23 cellular contexts compared by ENCODE assay signal in genomic region chr14:52354257-52354656, GRCh38. TPM values are rescaled to one million over a fixed set of nuclear protein-coding genes. Genes with fewer than 3 reads are reported as not detected.
DNase-seq lines count a peak whose midpoint lies in the region; ATAC-seq and TF ChIP-seq lines count a peak whose summit lies in the region.
"Had no signal": no experiment of that assay in that cellular context is flagged by ENCODE, and none has a peak within 500 bp of the region (broad histone marks: within the 10 kb centered on the region; RNA-seq: fewer than 3 reads in every experiment).

No MANE protein-coding gene starts in this region.

- H3K9me3 Mint-ChIP-seq in activated CD4-positive, alpha-beta T cell treated with anti-CD3 and anti-CD28 coated beads, Interleukin-2, amount 10 ng/mL, durations not matched to agents 24 days and 14 days: peaks cover 6% of the 10 kb centered on the region
- no peaks in the 10 kb centered on the region for H3K9me3 Mint-ChIP-seq in chondrocyte (ENCODE audit: low read depth)
- H3K9me3 Mint-ChIP-seq: activated T-cell treated with anti-CD3 and anti-CD28 coated beads, Interleukin-2, amount 50 U/mL, for 72 hours; endodermal cell had no signal

- H3K4me3 ChIP-seq in osteoblast (ENCODE audit: insufficient read depth, low read length): no peak overlapping the region
- H3K4me3 ChIP-seq: adrenal gland, SK-N-MC had no signal

- no peaks in the 10 kb centered on the region for H4K20me1 ChIP-seq in osteoblast (ENCODE audit: insufficient read depth, low read length)

- TF ChIP-seq CTCF in chondrocyte (IDR thresholded peaks at IDR 0.05) (no peak), osteoblast (IDR thresholded peaks at IDR 0.05; ENCODE audit: extremely low read depth, low read depth, low read length) (no peak)

- intact Hi-C loops in activated CD4-positive, alpha-beta T cell treated with anti-CD3 and anti-CD28 coated beads, Interleukin-2, amount 10 ng/mL, durations not matched to agents 24 days and 14 days (cut with micrococcal nuclease): no loop called here

- ATAC-seq in GM21825 (IDR thresholded peaks at IDR 0.05; ENCODE audit: unreplicated experiment): no peak
- ATAC-seq: activated T-cell treated with anti-CD3 and anti-CD28 coated beads, Interleukin-2, amount 50 U/mL, for 72 hours; left colon; stimulated activated naive CD8-positive, alpha-beta T cell treated with anti-CD3 and anti-CD28 coated beads, Interleukin-15, Interleukin-2, amounts not matched to agents 100 U/mL and 50 U/mL, for 24 hours had no signal

- H3K36me3 Mint-ChIP-seq in activated CD4-positive, alpha-beta T cell treated with anti-CD3 and anti-CD28 coated beads, Interleukin-2, amount 10 ng/mL, durations not matched to agents 24 days and 14 days (ENCODE audit: low read depth): peaks cover 19% of the 10 kb centered on the region
- no peaks in the 10 kb centered on the region for H3K36me3 Mint-ChIP-seq in chondrocyte (ENCODE audit: low read depth)

- no peaks in the 10 kb centered on the region for H3K36me3 ChIP-seq in osteoblast (ENCODE audit: insufficient read depth, low read length)
- H3K36me3 ChIP-seq: adrenal gland had no signal

- H3K27me3 ChIP-seq in osteoblast (ENCODE audit: insufficient read depth, low read length): no peaks in the 10 kb centered on the region
- H3K27me3 ChIP-seq: adrenal gland had no signal

- H3K4me3 Mint-ChIP-seq in activated CD4-positive, alpha-beta T cell treated with anti-CD3 and anti-CD28 coated beads, Interleukin-2, amount 10 ng/mL, durations not matched to agents 24 days and 14 days: no peak overlapping the region
- no peak overlapping the region for H3K4me3 Mint-ChIP-seq in chondrocyte (ENCODE audit: unreplicated experiment)
- H3K4me3 Mint-ChIP-seq: activated T-cell treated with anti-CD3 and anti-CD28 coated beads, Interleukin-2, amount 50 U/mL, for 72 hours; endodermal cell had no signal

- peak overlapping the region; percentile 96 for H3K27ac ChIP-seq in osteoblast (ENCODE audit: low read depth, low read length)
- no peak overlapping the region for H3K27ac ChIP-seq in caudate nucleus (ENCODE audit: low read depth, low read length)
- H3K27ac ChIP-seq: C4-2B, SK-N-MC had no signal

- peak overlapping the region; percentile 88 for H3K4me2 ChIP-seq in osteoblast (ENCODE audit: insufficient read depth, low read length)

- peak overlapping the region; percentile 69 for H3K27ac Mint-ChIP-seq in activated CD4-positive, alpha-beta T cell treated with anti-CD3 and anti-CD28 coated beads, Interleukin-2, amount 10 ng/mL, durations not matched to agents 24 days and 14 days
- H3K27ac Mint-ChIP-seq in chondrocyte (ENCODE audit: unreplicated experiment): peak overlapping the region; percentile 95
- H3K27ac Mint-ChIP-seq: activated T-cell treated with anti-CD3 and anti-CD28 coated beads, Interleukin-2, amount 50 U/mL, for 72 hours; endodermal cell had no signal

- H3K4me1 Mint-ChIP-seq in activated CD4-positive, alpha-beta T cell treated with anti-CD3 and anti-CD28 coated beads, Interleukin-2, amount 10 ng/mL, durations not matched to agents 24 days and 14 days: peaks cover 57% of the 10 kb centered on the region
- peaks cover 56% of the 10 kb centered on the region for H3K4me1 Mint-ChIP-seq in chondrocyte (ENCODE audit: low read depth)

- H3K79me2 ChIP-seq in osteoblast (ENCODE audit: insufficient read depth, low read length): no peaks in the 10 kb centered on the region

- no peaks in the 10 kb centered on the region for H3K27me3 Mint-ChIP-seq in activated CD4-positive, alpha-beta T cell treated with anti-CD3 and anti-CD28 coated beads, Interleukin-2, amount 10 ng/mL, durations not matched to agents 24 days and 14 days
- H3K27me3 Mint-ChIP-seq in chondrocyte (ENCODE audit: low read depth): no peaks in the 10 kb centered on the region

- H2AFZ ChIP-seq in osteoblast (ENCODE audit: low read length): no peak overlapping the region

- no peak for DNase-seq in activated CD4-positive, alpha-beta T cell treated with anti-CD3 and anti-CD28 coated beads, Interleukin-2, amount 10 ng/mL, durations not matched to agents 24 days and 14 days
- DNase-seq in activated CD4-positive, alpha-beta T cell treated with anti-CD3 and anti-CD28 coated beads, Interleukin-2, amount 50 U/mL, for 4 hours: no peak
- DNase-seq in LHCN-M2 (ENCODE audit: low read depth): peak; percentile 64
- DNase-seq in chondrocyte (ENCODE audit: low spot score): no peak
- no peak for DNase-seq in osteoblast (ENCODE audit: insufficient read length, low spot score, missing footprints)
- DNase-seq in caudate nucleus (lab: John Stamatoyannopoulos, UW): no peak
- no peak for DNase-seq in NCI-H1417 (lab: John Stamatoyannopoulos, UW)
- DNase-seq: activated CD4-positive, alpha-beta T cell treated with anti-CD3 and anti-CD28 coated beads, Interleukin-2, amount 50 U/mL, for 48 hours; activated T-cell treated with anti-CD3 and anti-CD28 coated beads, Interleukin-2, amount 50 U/mL, for 72 hours; adrenal gland; DMS153; endodermal cell; foreskin melanocyte; Karpas-422; left colon; NCI-H2171; NCI-H748 treated with DMSO at 0.1 percent for 48 hours; right cardiac atrium; stimulated activated naive CD8-positive, alpha-beta T cell treated with anti-CD3 and anti-CD28 coated beads, Interleukin-15, Interleukin-2, amounts not matched to agents 100 U/mL and 50 U/mL, for 24 hours; trophoblast cell had no signal

- H3K4me1 ChIP-seq in osteoblast (ENCODE audit: insufficient read depth, low read length): peaks cover 54% of the 10 kb centered on the region

- no peaks in the 10 kb centered on the region for H3K9me3 ChIP-seq in osteoblast (ENCODE audit: low read depth, low read length)
- H3K9me3 ChIP-seq: adrenal gland had no signal

RNA-seq across cellular contexts. Expression of gene PTGER2, which starts 40.1 kb away (rescaled TPM):
- total RNA-seq in activated CD4-positive, alpha-beta T cell treated with anti-CD3 and anti-CD28 coated beads, Interleukin-2, amount 10 ng/mL, durations not matched to agents 24 days and 14 days: 66.7 and 69.9 TPM in 2 replicates
- total RNA-seq in LHCN-M2 (2014; rRNA removed): 35.8 and 37.8 TPM in 2 replicates
- polyA plus RNA-seq in LHCN-M2 (2012): 4.3 TPM
- total RNA-seq in chondrocyte: 1.7 to 3.8 TPM (median 2.5 TPM) in 3 replicates
- total RNA-seq in osteoblast: 2.9 and 3.3 TPM in 2 replicates
- total RNA-seq: endodermal cell had no signal
